18 cellular contexts compared by ENCODE assay signal in genomic region chr20:22949710-22950109, GRCh38.
DNase-seq lines count a peak whose midpoint lies in the region; ATAC-seq and TF ChIP-seq lines count a peak whose summit lies in the region.
"Had no signal": no experiment of that assay in that cellular context is flagged by ENCODE, and none has a peak within 500 bp of the region (broad histone marks: within the 10 kb centered on the region; RNA-seq: fewer than 3 reads in every experiment).

No MANE protein-coding gene starts in this region.

- H3K9me3 ChIP-seq in neuronal stem cell (replicated peaks in 1 of 2; ENCODE audit: control insufficient read depth in 2 of 2, insufficient read depth in 1 of 2, low read depth in 1 of 2, low read length in 2 of 2): no peaks in the 10 kb centered on the region

- H3K27ac ChIP-seq in neuronal stem cell (replicated peaks; ENCODE audit: low read length): no peak overlapping the region

- H3K79me1 ChIP-seq in neuronal stem cell (ENCODE audit: low read depth, low read length): no peaks in the 10 kb centered on the region

- no peak overlapping the region for H3K4ac ChIP-seq in neuronal stem cell (ENCODE audit: low read length)

- no peak overlapping the region for H3K18ac ChIP-seq in neuronal stem cell (ENCODE audit: low read length)

- no peak overlapping the region for H3K9ac ChIP-seq in neuronal stem cell (ENCODE audit: low read depth, low read length, poor library complexity)

- no peak overlapping the region for H2BK15ac ChIP-seq in neuronal stem cell (ENCODE audit: low read length)

- no peak overlapping the region for H2BK120ac ChIP-seq in neuronal stem cell (ENCODE audit: low read depth, low read length)

- no peak overlapping the region for H2BK5ac ChIP-seq in neuronal stem cell (ENCODE audit: low read length)

- no peaks in the 10 kb centered on the region for H3K4me1 ChIP-seq in neuronal stem cell (ENCODE audit: control insufficient read depth in 2 of 2, insufficient read depth in 1 of 2, low read depth in 1 of 2, low read length in 2 of 2)

- no peak for ATAC-seq in SK-N-SH treated with all-trans-retinoic acid at 6 μM for 48 hours
- ATAC-seq in HG02623 (IDR thresholded peaks at IDR 0.05; ENCODE audit: unreplicated experiment): no peak
- ATAC-seq: HepG2 had no signal

- no peaks in the 10 kb centered on the region for H3K36me3 Mint-ChIP-seq in activated naive CD8-positive, alpha-beta T cell treated with anti-CD3 and anti-CD28 coated beads for 36 hours

- H3K27me3 ChIP-seq in neuronal stem cell (ENCODE audit: control insufficient read depth in 3 of 3, insufficient read depth in 3 of 3, low read depth in 1 of 3, low read length in 3 of 3): no peaks in the 10 kb centered on the region

- no peaks in the 10 kb centered on the region for H3K9me3 Mint-ChIP-seq in activated naive CD8-positive, alpha-beta T cell treated with anti-CD3 and anti-CD28 coated beads for 36 hours
- H3K9me3 Mint-ChIP-seq: CD4-positive, alpha-beta T cell had no signal

- DNase-seq in HT1080 (ENCODE audit: low read depth) (peak; percentile 1), epithelial cell of esophagus (ENCODE audit: low read depth) (peak; percentile 14), retinal pigment epithelial cell (ENCODE audit: low read depth) (peak; percentile 6), neuronal stem cell (ENCODE audit: low spot score) (no peak), NCI-H748 treated with DMSO at 0.1 percent for 48 hours (lab: John Stamatoyannopoulos, UW) (no peak)
- DNase-seq in activated naive CD8-positive, alpha-beta T cell treated with anti-CD3 and anti-CD28 coated beads for 36 hours: peak; percentile 1
- DNase-seq: ACHN; CD4-positive, alpha-beta T cell; DMS79 treated with DMSO at 0.1 percent for 48 hours; GDM1; GOT3; Karpas-422; NCI-H1417; NCI-H2029; NCI-H510A had no signal

- no peak overlapping the region for H3K4me2 ChIP-seq in neuronal stem cell (ENCODE audit: insufficient read depth, low read length, poor library complexity, severe bottlenecking)

- no peak overlapping the region for H3K23ac ChIP-seq in neuronal stem cell (ENCODE audit: low read depth, low read length, poor library complexity)

- H2BK12ac ChIP-seq in neuronal stem cell (ENCODE audit: low read length): no peak overlapping the region

- no peak overlapping the region for H3K27ac Mint-ChIP-seq in activated naive CD8-positive, alpha-beta T cell treated with anti-CD3 and anti-CD28 coated beads for 36 hours
- H3K27ac Mint-ChIP-seq: CD4-positive, alpha-beta T cell had no signal

- H3K4me1 Mint-ChIP-seq in activated naive CD8-positive, alpha-beta T cell treated with anti-CD3 and anti-CD28 coated beads for 36 hours: no peaks in the 10 kb centered on the region

- H4K8ac ChIP-seq in neuronal stem cell (ENCODE audit: low read depth, low read length): no peak overlapping the region

- no peak overlapping the region for H3K4me3 Mint-ChIP-seq in activated naive CD8-positive, alpha-beta T cell treated with anti-CD3 and anti-CD28 coated beads for 36 hours
- H3K4me3 Mint-ChIP-seq: CD4-positive, alpha-beta T cell had no signal

- no peaks in the 10 kb centered on the region for H3K36me3 ChIP-seq in neuronal stem cell (replicated peaks in 1 of 2; ENCODE audit: control insufficient read depth in 2 of 2, insufficient read depth in 2 of 2, low read length in 2 of 2)

- no peak for TF ChIP-seq CTCF in epithelial cell of esophagus (IDR thresholded peaks at IDR 0.05; ENCODE audit: insufficient read depth, low read depth, low read length, missing control alignments)
- no peak for TF ChIP-seq CTCF in retinal pigment epithelial cell (conservative IDR thresholded peaks at IDR 0.05; ENCODE audit: low read depth, low read length)

- no CpG with 5 or more reads among the region's 1 CpG for WGBS in neuronal stem cell (ENCODE audit: extremely low coverage in 2 of 2, insufficient read length in 2 of 2, insufficient replicate concordance in 1 of 2), 2 donors

- H3K27me3 Mint-ChIP-seq in activated naive CD8-positive, alpha-beta T cell treated with anti-CD3 and anti-CD28 coated beads for 36 hours: no peaks in the 10 kb centered on the region

- no peak overlapping the region for H4K91ac ChIP-seq in neuronal stem cell (ENCODE audit: low read depth, low read length, poor library complexity)

- no peak overlapping the region for H2AK5ac ChIP-seq in neuronal stem cell (ENCODE audit: low read depth, low read length)

- H2AFZ ChIP-seq in neuronal stem cell (ENCODE audit: low read length): no peak overlapping the region

- H3K14ac ChIP-seq in neuronal stem cell (ENCODE audit: low read length): no peak overlapping the region

- no peak overlapping the region for H3K4me3 ChIP-seq in epithelial cell of esophagus (ENCODE audit: low read length)
- no peak overlapping the region for H3K4me3 ChIP-seq in retinal pigment epithelial cell (ENCODE audit: low read length)
- H3K4me3 ChIP-seq in neuronal stem cell (ENCODE audit: low read length in 2 of 2): no peak overlapping the region

TF ChIP-seq in SK-N-SH treated with all-trans-retinoic acid at 6 μM for 48 hours, 23 proteins besides CTCF, POLR2A, EP300 and RAD21:
- TF ChIP-seq ZFP3 (CRISPR knock-in tag; IDR thresholded peaks at IDR 0.05) (no peak), TOX (CRISPR knock-in tag; IDR thresholded peaks at IDR 0.05; ENCODE audit: borderline replicate concordance) (no peak), CREB5 (CRISPR knock-in tag; IDR thresholded peaks at IDR 0.05; ENCODE audit: low read depth) (no peak), PPARA (CRISPR knock-in tag; IDR thresholded peaks at IDR 0.05; ENCODE audit: borderline replicate concordance) (no peak), BACH2 (CRISPR knock-in tag; IDR thresholded peaks at IDR 0.05; ENCODE audit: borderline replicate concordance) (no peak), ISL1 (CRISPR knock-in tag; IDR thresholded peaks at IDR 0.05) (no peak), SNAI2 (CRISPR knock-in tag; IDR thresholded peaks at IDR 0.05) (no peak), RARB (CRISPR knock-in tag; IDR thresholded peaks at IDR 0.05) (no peak), TSHZ2 (CRISPR knock-in tag; IDR thresholded peaks at IDR 0.05) (no peak), POU6F1 (CRISPR knock-in tag; IDR thresholded peaks at IDR 0.05; ENCODE audit: borderline replicate concordance, low read depth) (no peak), GLIS3 (CRISPR knock-in tag; IDR thresholded peaks at IDR 0.05) (no peak), ZNF565 (CRISPR knock-in tag; conservative IDR thresholded peaks at IDR 0.05; ENCODE audit: low read depth) (no peak), ZFP30 (CRISPR knock-in tag; IDR thresholded peaks at IDR 0.05) (no peak)
TF ChIP-seq in SK-N-SH treated with all-trans-retinoic acid at 6 μM for 48 hours: peak in this region for 0.

Comparison
In these comparisons a context has a peak if more than half of its experiments do, and no peak if none do; other contexts are left out.
1. DNase-seq: peak in HT1080 (single experiment), activated naive CD8-positive, alpha-beta T cell treated with anti-CD3 and anti-CD28 coated beads for 36 hours (single experiment), epithelial cell of esophagus (single experiment) and retinal pigment epithelial cell (single experiment); none in neuronal stem cell (single experiment) and NCI-H748 treated with DMSO at 0.1 percent for 48 hours (single experiment).